8 cellular contexts compared by ENCODE assay signal in the genomic region with DNA sequence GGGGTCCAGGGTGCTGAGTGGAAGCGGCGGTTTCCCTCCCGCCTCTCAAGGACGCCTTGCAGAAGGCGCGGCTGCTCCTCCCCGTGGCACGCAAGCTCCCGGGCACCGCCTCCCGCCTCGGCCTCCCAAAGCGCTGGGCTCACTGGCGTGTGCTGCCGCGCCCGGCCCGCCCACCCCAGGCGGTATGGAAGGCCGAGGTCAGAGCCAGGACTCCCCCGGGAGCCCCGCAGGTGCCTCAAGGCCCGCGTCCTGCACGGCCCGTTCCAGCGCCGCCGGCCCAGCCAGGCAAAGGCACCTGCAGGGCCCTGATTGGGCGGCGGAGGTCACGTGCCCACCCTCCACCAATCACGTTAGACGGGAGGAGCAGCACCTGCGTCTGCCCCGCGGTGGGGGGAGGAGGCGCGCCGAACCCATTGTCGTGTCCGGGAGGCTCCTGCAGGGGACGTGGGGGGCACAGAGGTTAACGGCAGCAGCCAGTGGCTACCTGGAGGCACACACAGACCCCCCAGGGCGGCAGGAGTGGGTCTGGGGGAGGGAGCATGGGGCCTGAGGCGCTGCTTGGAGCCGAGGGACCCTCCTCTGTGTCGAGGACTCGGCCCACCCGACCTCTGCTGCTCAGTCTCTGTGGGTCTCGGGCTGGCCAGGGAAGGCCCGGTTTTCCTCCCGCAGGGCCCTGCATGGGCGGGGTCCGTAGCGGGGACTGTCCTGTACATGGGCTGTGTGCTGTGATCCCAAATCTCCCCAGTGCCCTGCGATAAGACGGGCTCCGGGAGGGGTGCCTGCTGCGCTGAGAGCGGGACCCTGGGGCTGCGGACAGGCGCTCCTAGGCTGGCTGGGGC. TPM values are rescaled to one million over a fixed set of nuclear protein-coding genes. Genes with fewer than 3 reads are reported as not detected.
DNase-seq lines count a peak whose midpoint lies in the region; ATAC-seq and TF ChIP-seq lines count a peak whose summit lies in the region.

No MANE protein-coding gene starts in this region.

- peak overlapping the region; percentile 37 for H3K27ac ChIP-seq in OCI-LY3 (ENCODE audit: low read length)
- peak overlapping the region; percentile 58 for H3K27ac ChIP-seq in muscle layer of colon (ENCODE audit: low read depth, low read length)

- H3K4me2 ChIP-seq in OCI-LY3 (ENCODE audit: low read length) = peak overlapping the region; percentile 94

- peak; percentile 76 for ATAC-seq in GM21447 (IDR thresholded peaks at IDR 0.05; ENCODE audit: unreplicated experiment)
- ATAC-seq in esophagus mucosa = peak; percentile 82

- H3K27me3 ChIP-seq in OCI-LY3 (ENCODE audit: low read depth, low read length) (no peaks in the 10 kb centered on the region; the same call in 1 of the 2 replicates), muscle layer of colon (ENCODE audit: control insufficient read depth in 1 of 2, insufficient read depth in 2 of 2, low read length in 2 of 2) (no peaks in the 10 kb centered on the region)

- H3K4me1 ChIP-seq in OCI-LY3 (ENCODE audit: low read length) = peaks cover 24% of the 10 kb centered on the region
- H3K4me1 ChIP-seq in muscle layer of colon (ENCODE audit: insufficient read depth, low read length) = peaks cover under 1% of the 10 kb centered on the region

- peak; percentile 14; the same call in 1 of the 2 replicates for TF ChIP-seq CTCF in OCI-LY3 (IDR thresholded peaks at IDR 0.05; ENCODE audit: low read depth, low read length)

- H3K9me3 ChIP-seq in OCI-LY3 (ENCODE audit: insufficient read depth, low read length) (no peaks in the 10 kb centered on the region), muscle layer of colon (ENCODE audit: low read length) (no peaks in the 10 kb centered on the region)

- H3K79me2 ChIP-seq in OCI-LY3 (ENCODE audit: low read length) = no peaks in the 10 kb centered on the region

- H2AFZ ChIP-seq in OCI-LY3 (ENCODE audit: low read depth, low read length) = peak overlapping the region; percentile 87

- H4K20me1 ChIP-seq in OCI-LY3 (ENCODE audit: insufficient read depth, low read length) = no peaks in the 10 kb centered on the region

- H3K9ac ChIP-seq in OCI-LY3 (ENCODE audit: low read length) (peak overlapping the region; percentile 83), muscle layer of colon (ENCODE audit: low read length) (peak overlapping the region; percentile 24)

- H3K4me3 ChIP-seq in OCI-LY3 (ENCODE audit: low read length) = peak overlapping the region; percentile 87
- H3K4me3 ChIP-seq in muscle layer of colon (ENCODE audit: low read depth in 1 of 2, low read length in 2 of 2) = peak overlapping the region; percentile 38 to 75

- DNase-seq in DMS 273 treated with DMSO at 0.1 percent for 48 hours (lab: John Stamatoyannopoulos, UW) = peak; percentile 41
- DNase-seq in HuH-7 (ENCODE audit: low spot score) = peak; percentile 100
- DNase-seq in activated T-cell treated with anti-CD3 and anti-CD28 coated beads, Interleukin-2, amount 50 U/mL, for 1 hour = peak; percentile 97
- peak; percentile 93 to 96 for DNase-seq in stimulated activated CD8-positive, alpha-beta memory T cell treated with anti-CD3 and anti-CD28 coated beads, Interleukin-7, amount 100 ng/mL, for 1 hour (ENCODE audit: low read depth in 2 of 2)

- H3K36me3 ChIP-seq in OCI-LY3 (replicated peaks; ENCODE audit: low read depth, low read length) = no peaks in the 10 kb centered on the region
- no peaks in the 10 kb centered on the region for H3K36me3 ChIP-seq in muscle layer of colon (ENCODE audit: insufficient read depth, low read length)

RNA-seq across cellular contexts. Expression of gene LCN12, which starts 2.0 kb away (rescaled TPM):
- total RNA-seq in esophagus mucosa = 0.80 TPM

RNA-seq across cellular contexts. Expression of gene C8G, which starts 5.0 kb away (rescaled TPM):
- not detected for total RNA-seq in esophagus mucosa

RNA-seq across cellular contexts. Expression of gene FBXW5, which starts 5.5 kb away (rescaled TPM):
- 71.9 TPM for total RNA-seq in esophagus mucosa

RNA-seq across cellular contexts. Expression of gene PTGDS, which starts 27.3 kb away (rescaled TPM):
- total RNA-seq in esophagus mucosa = 18.4 TPM

RNA-seq across cellular contexts. Expression of gene LCNL1, which starts 32.8 kb away (rescaled TPM):
- total RNA-seq in esophagus mucosa = 0.20 TPM

Comparison
In these comparisons a context has a peak if more than half of its experiments do, and no peak if none do; other contexts are left out.
1. Peak in every context shown above with its lines: DNase-seq, ATAC-seq, H3K4me3 ChIP-seq and H3K27ac ChIP-seq.
2. DNase-seq: peak in every context shown above with its lines; median percentile 100 in HuH-7; 97 in activated T-cell treated with anti-CD3 and anti-CD28 coated beads, Interleukin-2, amount 50 U/mL, for 1 hour; 94 in stimulated activated CD8-positive, alpha-beta memory T cell treated with anti-CD3 and anti-CD28 coated beads, Interleukin-7, amount 100 ng/mL, for 1 hour; 41 in DMS 273 treated with DMSO at 0.1 percent for 48 hours.